ENCODE assay signal across 8 cellular contexts in the genomic region with DNA sequence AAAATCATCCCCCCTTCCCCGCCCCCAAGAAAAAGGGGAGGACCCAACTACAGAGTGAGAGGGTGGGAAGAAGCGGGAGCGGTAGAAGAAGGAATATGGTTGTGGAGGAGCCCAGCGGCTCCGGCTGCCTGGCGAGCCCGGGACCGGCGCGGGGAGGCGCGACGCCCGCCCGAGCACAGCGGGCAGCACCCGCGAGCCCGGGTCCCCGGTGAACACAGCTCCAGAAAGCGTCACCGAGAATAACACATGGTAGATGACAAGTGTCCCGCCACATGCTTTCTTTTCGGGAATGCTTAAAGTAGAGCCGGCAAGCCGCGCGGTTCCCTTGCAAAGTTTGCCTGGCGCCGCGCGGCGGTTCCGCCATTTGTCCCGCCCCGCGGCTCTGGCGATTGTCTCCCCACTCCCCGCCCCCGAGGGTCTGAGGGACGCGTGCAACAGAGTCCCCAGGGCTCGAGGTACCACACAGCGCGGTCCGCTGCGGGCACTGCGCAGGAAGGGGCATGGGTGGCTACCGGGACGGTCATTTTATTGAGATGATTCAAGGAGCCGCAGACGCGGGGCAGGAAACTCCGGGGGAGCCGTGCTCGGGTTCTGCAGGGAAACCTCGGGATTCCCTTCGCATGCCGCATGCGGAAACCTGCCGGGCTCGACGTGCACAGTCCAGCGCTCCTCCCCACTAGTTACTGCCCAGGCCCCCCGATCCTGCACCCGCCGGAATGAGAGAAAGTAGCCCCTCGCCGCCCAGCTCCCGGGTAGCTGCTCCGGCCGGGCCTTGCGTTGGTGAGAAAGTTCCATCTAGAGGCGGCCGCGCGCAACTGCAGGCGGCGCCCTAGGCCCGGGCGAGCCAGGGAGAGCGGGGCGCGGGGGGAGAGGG.
DNase-seq lines count a peak whose midpoint lies in the region; ATAC-seq lines count a peak whose summit lies in the region.

No MANE protein-coding gene starts in this region.

- ATAC-seq in GM18873 (IDR thresholded peaks at IDR 0.05; ENCODE audit: low FRiP score, unreplicated experiment) (peak; percentile 61), HG03108 (IDR thresholded peaks at IDR 0.05; ENCODE audit: unreplicated experiment) (peak; percentile 86)

- H3K27me3 ChIP-seq in effector memory CD4-positive, alpha-beta T cell (replicated peaks; ENCODE audit: control insufficient read depth, insufficient read depth, low read length, poor library complexity, severe bottlenecking) = peaks cover 34% of the 10 kb centered on the region

- no peak overlapping the region for H3K27ac ChIP-seq in effector memory CD4-positive, alpha-beta T cell (ENCODE audit: insufficient read depth, low read length, poor library complexity, severe bottlenecking)

- peak; percentile 77 for DNase-seq in Ammon's horn (ENCODE audit: low spot score)
- DNase-seq in NCI-H2227 (lab: John Stamatoyannopoulos, UW; ENCODE audit: unreplicated experiment) = peak; percentile 83
- DNase-seq in activated CD4-positive, alpha-beta T cell treated with anti-CD3 and anti-CD28 coated beads, Interleukin-2, amount 50 U/mL, for 48 hours = peak; percentile 65 to 70
- peak in 1 of 3 donors; percentile 24 for DNase-seq in effector memory CD4-positive, alpha-beta T cell
- peak; percentile 70 for DNase-seq in medulla oblongata (ENCODE audit: extremely low spot score)
- peak; percentile 38 for DNase-seq in stimulated activated CD8-positive, alpha-beta memory T cell treated with anti-CD3 and anti-CD28 coated beads, Interleukin-12 subunit alpha, Interleukin-12 subunit beta, amount 100 ng/mL, for 1 hour (ENCODE audit: low read depth)

- H3K9me3 ChIP-seq in effector memory CD4-positive, alpha-beta T cell (ENCODE audit: control insufficient read depth, low read length) = no peaks in the 10 kb centered on the region

- no peaks in the 10 kb centered on the region for H3K36me3 ChIP-seq in effector memory CD4-positive, alpha-beta T cell (ENCODE audit: control insufficient read depth, insufficient read depth, low read length)

- peak overlapping the region; percentile 81 for H3K4me3 ChIP-seq in effector memory CD4-positive, alpha-beta T cell (ENCODE audit: insufficient read depth, low read depth, low read length, poor library complexity, severe bottlenecking)

- H3K4me1 ChIP-seq in effector memory CD4-positive, alpha-beta T cell (ENCODE audit: control insufficient read depth, insufficient read depth, low read length, poor library complexity, severe bottlenecking) = peaks cover 21% of the 10 kb centered on the region
